16 cellular contexts compared by ENCODE assay signal in the genomic region with DNA sequence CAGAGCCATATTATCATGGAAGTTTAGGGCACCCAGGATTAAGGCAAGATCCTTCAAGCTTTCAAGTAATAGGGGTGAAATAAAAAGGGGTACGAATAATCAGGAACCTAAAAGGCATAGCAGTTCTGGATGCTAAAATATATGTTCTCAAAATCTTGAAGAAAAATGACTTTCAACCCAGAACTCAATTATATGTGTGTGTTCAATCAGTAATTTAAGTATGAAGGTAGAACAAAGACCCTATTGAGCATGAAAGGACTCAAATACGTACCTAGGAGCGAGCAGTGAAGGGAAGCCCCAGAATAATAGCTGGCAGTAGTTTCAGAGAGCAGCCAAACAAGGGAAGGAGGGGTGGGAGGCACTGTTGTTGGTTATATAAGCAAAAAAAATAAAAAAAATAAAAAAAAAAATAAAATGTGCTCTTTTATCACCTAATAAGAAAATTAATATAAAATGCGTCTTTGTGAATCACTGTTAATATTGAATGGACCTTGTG.
"Had no signal": no experiment of that assay in that cellular context is flagged by ENCODE, and none has a peak within 500 bp of the region (broad histone marks: within the 10 kb centered on the region; RNA-seq: fewer than 3 reads in every experiment).

No MANE protein-coding gene starts in this region.

- H3K36me3 ChIP-seq: ovary, stomach, tibial nerve, vagina had no signal

- DNase-seq: activated CD4-positive, alpha-beta T cell treated with anti-CD3 and anti-CD28 coated beads for 48 hours; activated CD8-positive, alpha-beta T cell treated with anti-CD3 and anti-CD28 coated beads, Interleukin-2, amount 10 ng/mL, durations not matched to agents 7 days and 5 days; activated naive CD4-positive, alpha-beta T cell treated with anti-CD3 and anti-CD28 coated beads for 36 hours; dermis blood vessel endothelial cell; endodermal cell; ovary; retina; stimulated activated CD4-positive, alpha-beta T cell treated with anti-CD3 and anti-CD28 coated beads, Interleukin-4, amount 100 ng/mL, for 4 hours; stomach; T-cell; T1000 had no signal

- H3K36me3 Mint-ChIP-seq: memory B cell, T-cell had no signal

- H3K4me3 ChIP-seq: ovary, stomach, tibial nerve, vagina had no signal

- H3K9me3 Mint-ChIP-seq: activated naive CD4-positive, alpha-beta T cell treated with anti-CD3 and anti-CD28 coated beads for 36 hours; activated T-helper 17 cell treated with anti-CD3 and anti-CD28 coated beads, Interleukin-2, amount 50 U/mL, for 72 hours; central memory CD8-positive, alpha-beta T cell; endodermal cell; memory B cell had no signal

- H3K4me1 Mint-ChIP-seq: activated T-helper 17 cell treated with anti-CD3 and anti-CD28 coated beads, Interleukin-2, amount 50 U/mL, for 72 hours; central memory CD8-positive, alpha-beta T cell; memory B cell; T-cell had no signal

- H3K9me3 ChIP-seq: ovary, stomach, tibial nerve, vagina had no signal

- ATAC-seq: activated CD8-positive, alpha-beta T cell treated with anti-CD3 and anti-CD28 coated beads, Interleukin-2, amount 10 ng/mL, durations not matched to agents 7 days and 5 days; activated T-helper 17 cell treated with anti-CD3 and anti-CD28 coated beads, Interleukin-2, amount 50 U/mL, for 72 hours; T-cell had no signal

- H3K4me3 Mint-ChIP-seq: activated CD8-positive, alpha-beta T cell treated with anti-CD3 and anti-CD28 coated beads, Interleukin-2, amount 10 ng/mL, durations not matched to agents 7 days and 5 days; activated naive CD4-positive, alpha-beta T cell treated with anti-CD3 and anti-CD28 coated beads for 36 hours; activated T-helper 17 cell treated with anti-CD3 and anti-CD28 coated beads, Interleukin-2, amount 50 U/mL, for 72 hours; central memory CD8-positive, alpha-beta T cell; endodermal cell; memory B cell; T-cell had no signal

- H3K27me3 Mint-ChIP-seq: activated T-helper 17 cell treated with anti-CD3 and anti-CD28 coated beads, Interleukin-2, amount 50 U/mL, for 72 hours; central memory CD8-positive, alpha-beta T cell; memory B cell had no signal

- H3K27me3 ChIP-seq: ovary, stomach, tibial nerve, vagina had no signal

- H3K27ac Mint-ChIP-seq: activated CD8-positive, alpha-beta T cell treated with anti-CD3 and anti-CD28 coated beads, Interleukin-2, amount 10 ng/mL, durations not matched to agents 7 days and 5 days; activated naive CD4-positive, alpha-beta T cell treated with anti-CD3 and anti-CD28 coated beads for 36 hours; activated T-helper 17 cell treated with anti-CD3 and anti-CD28 coated beads, Interleukin-2, amount 50 U/mL, for 72 hours; endodermal cell; memory B cell; T-cell had no signal

- H3K27ac ChIP-seq: ovary, stomach, tibial nerve, vagina had no signal
